8 cellular contexts compared by ENCODE assay signal in genomic region chr19:45523642-45524256, GRCh38. TPM values are rescaled to one million over a fixed set of nuclear protein-coding genes. Genes with fewer than 3 reads are reported as not detected.
A peak's percentile ranks its signal among the peaks of the same experiment; 100 is the strongest.
DNase-seq lines count a peak whose midpoint lies in the region; ATAC-seq and TF ChIP-seq lines count a peak whose summit lies in the region.

No MANE protein-coding gene starts in this region.

- H3K27ac ChIP-seq in DND-41 (ENCODE audit: low read length) (no peak overlapping the region), SJSA1 (no peak overlapping the region)

- peaks cover 14% of the 10 kb centered on the region for H3K27me3 Mint-ChIP-seq in type B pancreatic cell

- H3K27me3 ChIP-seq in DND-41 (ENCODE audit: insufficient read depth, low read length, poor library complexity): no peaks in the 10 kb centered on the region
- peaks cover under 1% of the 10 kb centered on the region; the same call in 1 of the 2 replicates for H3K27me3 ChIP-seq in H7 (ENCODE audit: control insufficient read depth, insufficient read depth, low read length)
- H3K27me3 ChIP-seq in SJSA1 (replicated peaks): no peaks in the 10 kb centered on the region

- H3K4me1 ChIP-seq in DND-41 (ENCODE audit: insufficient read depth, low read length): no peaks in the 10 kb centered on the region
- H3K4me1 ChIP-seq in SJSA1 (replicated peaks): no peaks in the 10 kb centered on the region

- H4K20me1 ChIP-seq in DND-41 (ENCODE audit: insufficient read depth, low read length): no peaks in the 10 kb centered on the region

- H3K79me2 ChIP-seq in DND-41 (ENCODE audit: insufficient read depth, low read length): no peaks in the 10 kb centered on the region

- H3K9me3 ChIP-seq in DND-41 (ENCODE audit: insufficient read depth, low read length, severe bottlenecking) (no peaks in the 10 kb centered on the region), SJSA1 (replicated peaks) (no peaks in the 10 kb centered on the region)

- peaks cover 20% of the 10 kb centered on the region for H3K36me3 Mint-ChIP-seq in type B pancreatic cell

- no peak overlapping the region for H2AFZ ChIP-seq in DND-41 (ENCODE audit: low read depth, low read length)

- H3K4me1 Mint-ChIP-seq in type B pancreatic cell (ENCODE audit: unreplicated experiment): peaks cover 19% of the 10 kb centered on the region

- peak; percentile 99 for ATAC-seq in DND-41 (ENCODE audit: insufficient read depth, low read depth)

- H3K36me3 ChIP-seq in DND-41 (ENCODE audit: insufficient read depth, low read length) (peaks cover 28% of the 10 kb centered on the region), H7 (replicated peaks; ENCODE audit: control insufficient read depth, insufficient read depth, low read length) (peaks cover 24% of the 10 kb centered on the region), SJSA1 (peaks cover 78% of the 10 kb centered on the region)

- DNase-seq in DND-41 (peak; percentile 80), H7 (peak; percentile 93), NCI-H1048 (lab: John Stamatoyannopoulos, UW) (peak; percentile 46), SJSA1 (ENCODE audit: low read depth in 1 of 2, low spot score in 2 of 2) (peak; percentile 66 to 83), foreskin fibroblast (peak; percentile 65 to 90), nucleus accumbens (lab: John Stamatoyannopoulos, UW) (peak in 51 of 56 donors; percentile 8 to 82 (median 60)), type B pancreatic cell (ENCODE audit: extremely low spot score, unreplicated experiment) (peak; percentile 82)
- DNase-seq in activated effector memory CD4-positive, alpha-beta T cell treated with Interleukin-2 at 50 U/mL for 16 hours: peak; percentile 59

- no peak overlapping the region for H3K4me3 ChIP-seq in DND-41 (ENCODE audit: low read depth in 1 of 2, low read length in 2 of 2)
- H3K4me3 ChIP-seq in H7 (ENCODE audit: insufficient read depth, low read depth, low read length): no peak overlapping the region
- no peak overlapping the region for H3K4me3 ChIP-seq in SJSA1
- no peak overlapping the region for H3K4me3 ChIP-seq in foreskin fibroblast (ENCODE audit: low read depth in 1 of 2, low read length in 2 of 2)

- no peak overlapping the region for H3K4me2 ChIP-seq in DND-41 (ENCODE audit: insufficient read depth, low read length)

- peak overlapping the region; percentile 77 for H3K27ac Mint-ChIP-seq in type B pancreatic cell

- peak overlapping the region; percentile 65 for H3K4me3 Mint-ChIP-seq in type B pancreatic cell

- H3K9ac ChIP-seq in DND-41 (ENCODE audit: low read depth, low read length): no peak overlapping the region

- TF ChIP-seq CTCF in DND-41 (IDR thresholded peaks at IDR 0.05; ENCODE audit: borderline replicate concordance, extremely low read depth, low read length, poor library complexity, severe bottlenecking) (peak; percentile 90), foreskin fibroblast (IDR thresholded peaks at IDR 0.05; ENCODE audit: low read depth, low read length) (peak; percentile 83), type B pancreatic cell (conservative IDR thresholded peaks at IDR 0.05) (peak; percentile 92)

- H3K9me3 Mint-ChIP-seq in type B pancreatic cell: no peaks in the 10 kb centered on the region

RNA-seq across cellular contexts. Expression of gene VASP, which starts 16.5 kb away (rescaled TPM):
- total RNA-seq in H7 (2014; rRNA removed; shearing (Covaris generic)): 103 and 130 TPM in 2 replicates
- 115 TPM in 2 replicates for total RNA-seq in SJSA1 (2014; rRNA removed; shearing (Covaris generic))
- 51.9 and 73.0 TPM in 2 replicates for total RNA-seq in type B pancreatic cell (ENCODE audit: low replicate concordance)

RNA-seq across cellular contexts. Expression of gene PPM1N, which starts 25.5 kb away (rescaled TPM):
- 4.0 and 9.2 TPM in 2 replicates for total RNA-seq in H7 (2014; rRNA removed; shearing (Covaris generic))
- total RNA-seq in SJSA1 (2014; rRNA removed; shearing (Covaris generic)): 0.29 TPM in 1 of 2 replicates, not detected in the other
- 0.48 TPM in 1 of 2 replicates, not detected in the other for total RNA-seq in type B pancreatic cell (ENCODE audit: low replicate concordance)

RNA-seq across cellular contexts. Expression of gene RTN2, which starts 26.9 kb away (rescaled TPM):
- 16.3 and 17.5 TPM in 2 replicates for total RNA-seq in H7 (2014; rRNA removed; shearing (Covaris generic))
- 5.1 and 7.5 TPM in 2 replicates for total RNA-seq in SJSA1 (2014; rRNA removed; shearing (Covaris generic))
- total RNA-seq in type B pancreatic cell (ENCODE audit: low replicate concordance): 11.9 and 13.0 TPM in 2 replicates

RNA-seq across cellular contexts. Expression of gene FOSB, which starts 56.0 kb away (rescaled TPM):
- total RNA-seq in H7 (2014; rRNA removed; shearing (Covaris generic)): 1.6 and 10.3 TPM in 2 replicates
- 1.1 TPM in 1 of 2 replicates, not detected in the other for total RNA-seq in SJSA1 (2014; rRNA removed; shearing (Covaris generic))
- total RNA-seq in type B pancreatic cell (ENCODE audit: low replicate concordance): 28.4 and 178 TPM in 2 replicates
